In the genomic region with DNA sequence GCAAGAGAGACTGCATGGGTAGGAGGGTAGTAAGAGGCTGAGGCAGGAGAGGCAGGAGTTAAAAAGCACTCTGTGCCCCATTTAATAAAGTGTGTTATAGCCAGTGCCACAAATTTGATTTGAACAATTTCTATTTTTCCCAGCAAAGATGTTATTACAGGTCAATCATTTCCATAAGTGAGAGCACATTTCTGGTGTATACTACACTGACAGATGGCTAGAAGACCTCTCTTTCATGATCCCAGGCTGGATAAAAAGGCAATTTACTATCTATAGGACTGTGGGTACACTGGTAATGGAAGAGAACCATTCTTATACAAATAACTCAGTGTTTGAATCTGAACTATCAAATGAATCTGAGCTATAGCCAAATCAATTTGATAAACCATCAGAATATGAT, we compare ENCODE assay signal across 22 cellular contexts.
"Had no signal": no experiment of that assay in that cellular context is flagged by ENCODE, and none has a peak within 500 bp of the region (broad histone marks: within the 10 kb centered on the region; RNA-seq: fewer than 3 reads in every experiment).

No MANE protein-coding gene starts in this region.

- H3K4me2 ChIP-seq: hepatocyte had no signal

- H2AFZ ChIP-seq: hepatocyte had no signal

- H3K4me3 ChIP-seq: coronary artery, dorsolateral prefrontal cortex, esophagus muscularis mucosa, gastroesophageal sphincter, heart left ventricle, hepatocyte, left lung, lower lobe of right lung, mucosa of descending colon had no signal

- H3K27ac ChIP-seq: coronary artery, dorsolateral prefrontal cortex, esophagus muscularis mucosa, foreskin keratinocyte, gastroesophageal sphincter, heart left ventricle, hepatocyte, left lung, lower lobe of right lung had no signal

- H3K27me3 ChIP-seq: dorsolateral prefrontal cortex, esophagus muscularis mucosa, foreskin keratinocyte, gastroesophageal sphincter, heart left ventricle, hepatocyte, left lung had no signal

- H3K4me1 ChIP-seq: esophagus muscularis mucosa, foreskin keratinocyte, gastroesophageal sphincter, heart left ventricle, left lung, lower lobe of right lung had no signal

- H3K9me3 ChIP-seq: esophagus muscularis mucosa, gastroesophageal sphincter, heart left ventricle, left lung, lower lobe of right lung, mucosa of descending colon had no signal

- DNase-seq: dermis blood vessel endothelial cell; dorsolateral prefrontal cortex; effector CD4-positive, alpha-beta T cell; effector memory CD4-positive, alpha-beta T cell; foreskin keratinocyte; heart left ventricle; hypothalamus; immature natural killer cell; islet precursor cell; kidney; kidney glomerular epithelial cell; left colon; left lung; left ventricle myocardium superior; lower lobe of right lung; mesenchymal stem cell; mucosa of descending colon; naive B cell had no signal

- H3K79me2 ChIP-seq: hepatocyte had no signal

- ATAC-seq: foreskin keratinocyte, gastroesophageal sphincter, heart left ventricle, left colon, left lung, left ventricle myocardium superior, lower lobe of right lung, mucosa of descending colon had no signal

- H3K36me3 ChIP-seq: esophagus muscularis mucosa, gastroesophageal sphincter, heart left ventricle, left lung, lower lobe of right lung had no signal
